ENCODE assay signal across 9 cellular contexts in the genomic region with DNA sequence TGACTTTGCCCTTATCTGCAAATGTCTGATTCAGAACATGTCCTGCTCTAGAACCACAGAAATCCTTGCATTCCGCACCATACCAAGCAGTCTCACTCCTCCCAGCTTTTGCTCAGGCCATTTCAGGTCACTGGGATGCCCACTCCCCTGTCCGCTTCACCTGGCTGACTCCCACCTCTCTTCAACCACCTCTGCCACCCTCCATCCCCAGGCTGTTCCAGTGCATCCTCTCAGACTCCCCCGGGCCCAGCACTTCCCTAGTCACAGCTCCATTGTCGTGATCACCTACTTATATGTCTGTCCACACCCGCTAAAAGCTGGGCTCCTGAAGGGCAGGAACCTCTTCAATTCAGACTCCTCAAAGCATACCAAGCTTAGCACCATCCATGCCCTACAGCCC. TPM values are rescaled to one million over a fixed set of nuclear protein-coding genes. Genes with fewer than 3 reads are reported as not detected.
"Had no signal": no experiment of that assay in that cellular context is flagged by ENCODE, and none has a peak within 500 bp of the region (broad histone marks: within the 10 kb centered on the region; RNA-seq: fewer than 3 reads in every experiment).

No MANE protein-coding gene starts in this region.

- DNase-seq: GM23248, GOT3, H7, HFFc6 had no signal

- H3K9me3 Mint-ChIP-seq: HFFc6, IgD-negative memory B cell had no signal

- H3K36me3 Mint-ChIP-seq: IgD-negative memory B cell had no signal

- ATAC-seq: HCT116 had no signal

- H3K4me3 Mint-ChIP-seq: HFFc6, IgD-negative memory B cell had no signal

- H3K27ac ChIP-seq: GM23248 had no signal

- H3K9me3 ChIP-seq: HAP-1 had no signal

- H3K36me3 ChIP-seq: HAP-1 had no signal

- H3K4me1 ChIP-seq: HAP-1 had no signal

- H3K27ac Mint-ChIP-seq: HFFc6, IgD-negative memory B cell had no signal

- H3K4me1 Mint-ChIP-seq: IgD-negative memory B cell had no signal

- H3K4me3 ChIP-seq: GM23248, HAP-1 had no signal

RNA-seq across cellular contexts. Expression of a gene that starts 58.4 kb away (rescaled TPM):
- total RNA-seq: GM23248, H4, H7, HFFc6, HT-29 had no signal
